11 cellular contexts compared by ENCODE assay signal in genomic region chr6:15402401-15403045, GRCh38.
DNase-seq lines count a peak whose midpoint lies in the region; ATAC-seq, FAIRE-seq and TF ChIP-seq lines count a peak whose summit lies in the region.
"Had no signal": no experiment of that assay in that cellular context is flagged by ENCODE, and none has a peak within 500 bp of the region (broad histone marks: within the 10 kb centered on the region; RNA-seq: fewer than 3 reads in every experiment).

No MANE protein-coding gene starts in this region.

- H3K4me3 Mint-ChIP-seq in GM23338 = peak overlapping the region; percentile 1; the same call in 1 of the 3 replicates
- peak overlapping the region in 5 of 10 donors; percentile 14 to 57 (median 27) for H3K4me3 Mint-ChIP-seq in naive thymus-derived CD8-positive, alpha-beta T cell

- no peak for TF ChIP-seq RAD21 in A549 (conservative IDR thresholded peaks at IDR 0.05 in 1 of 2, IDR thresholded peaks at IDR 0.05 in 1 of 2)

- TF ChIP-seq CTCF in A549 (IDR thresholded peaks at IDR 0.05) (no peak), GM23338 (conservative IDR thresholded peaks at IDR 0.05; ENCODE audit: low read depth in 2 of 2) (no peak), prostate gland (IDR thresholded peaks at IDR 0.05) (no peak)

- POLR2A ChIA-PET in A549 (lab: Yijun Ruan, JAX) = no interaction called here
- POLR2A ChIA-PET in naive thymus-derived CD8-positive, alpha-beta T cell (lab: Charles Lee) = no interaction called here

- H3K4me1 ChIP-seq in A549 = peaks cover 40% of the 10 kb centered on the region
- peaks cover 99% of the 10 kb centered on the region for H3K4me1 ChIP-seq in GM23338 (ENCODE audit: insufficient read depth)
- no peaks in the 10 kb centered on the region for H3K4me1 ChIP-seq in prostate gland (replicated peaks)

- TF ChIP-seq POLR2A in A549 (IDR thresholded peaks at IDR 0.05; ENCODE audit: low read length) = no peak
- no peak for TF ChIP-seq POLR2A in prostate gland (IDR thresholded peaks at IDR 0.05)

- no peaks in the 10 kb centered on the region for H3K36me3 Mint-ChIP-seq in GM23338 (ENCODE audit: low read depth)
- H3K36me3 Mint-ChIP-seq in naive thymus-derived CD8-positive, alpha-beta T cell = no peaks in the 10 kb centered on the region

- H3K9me3 ChIP-seq in A549 = no peaks in the 10 kb centered on the region
- H3K9me3 ChIP-seq in prostate gland = no peaks in the 10 kb centered on the region

- no peak overlapping the region for H2AFZ ChIP-seq in GM23338

- H3K36me3 ChIP-seq in GM23338 (ENCODE audit: insufficient read depth) (no peaks in the 10 kb centered on the region), prostate gland (no peaks in the 10 kb centered on the region)

- CTCF ChIA-PET in A549 (lab: Yijun Ruan, JAX) = interaction anchor here (0.7 to 1.5 kb wide), 4 partner anchors 12 to 192 kb away, joined by 3 read pairs; no protein-coding TSS in a partner anchor

- H3K27me3 Mint-ChIP-seq in GM23338 (ENCODE audit: insufficient read depth, low read depth, poor library complexity) = peaks cover 31% of the 10 kb centered on the region
- H3K27me3 Mint-ChIP-seq in naive thymus-derived CD8-positive, alpha-beta T cell = no peaks in the 10 kb centered on the region

- peak overlapping the region; percentile 69; the same call in 1 of the 3 replicates for H3K4me2 ChIP-seq in A549
- peak overlapping the region; percentile 55 for H3K4me2 ChIP-seq in GM23338

- DNase-seq in A549 (ENCODE audit: low read depth in 1 of 2, low spot score in 1 of 2) (no peak), GM23338 (ENCODE audit: low spot score) (no peak), caudate nucleus (lab: John Stamatoyannopoulos, UW) (peak in 1 of 61 donors; percentile 30), prostate gland (ENCODE audit: low spot score) (no peak), GOT3 (lab: John Stamatoyannopoulos, UW) (no peak), COLO829 (ENCODE audit: low spot score) (no peak)
- no peak for DNase-seq in naive thymus-derived CD8-positive, alpha-beta T cell
- no peak for DNase-seq in activated effector memory CD4-positive, alpha-beta T cell treated with anti-CD3 and anti-CD28 coated beads, Interleukin-2, amount 50 U/mL, for 16 hours
- DNase-seq: KG1, NCI-H187 treated with DMSO at 0.1 percent for 48 hours had no signal

- 85% methylated on average over 9 of the region's 9 CpGs for WGBS in A549 (ENCODE audit: missing lambda C conversion rate)
- WGBS in prostate gland = 90% methylated on average over 9 of the region's 9 CpGs

- no peak for TF ChIP-seq EP300 in A549 (IDR thresholded peaks at IDR 0.05)

- peaks cover 100% of the 10 kb centered on the region for H3K79me2 ChIP-seq in GM23338 (replicated peaks; ENCODE audit: insufficient read depth)

- H3K4me3 ChIP-seq in A549 (no peak overlapping the region), GM23338 (peak overlapping the region; percentile 17; the same call in 1 of the 2 replicates), prostate gland (no peak overlapping the region)

- H3K9me2 ChIP-seq in GM23338 (ENCODE audit: insufficient read depth) = no peaks in the 10 kb centered on the region

- H3K27me3 ChIP-seq in GM23338 (ENCODE audit: insufficient read depth) = no peaks in the 10 kb centered on the region
- no peaks in the 10 kb centered on the region for H3K27me3 ChIP-seq in prostate gland (replicated peaks; ENCODE audit: insufficient read depth)

- no peak for FAIRE-seq in A549 (lab: Jason Lieb, UNC)

- no peaks in the 10 kb centered on the region; the same call in 2 of the 3 replicates for H3K9me3 Mint-ChIP-seq in GM23338
- H3K9me3 Mint-ChIP-seq in naive thymus-derived CD8-positive, alpha-beta T cell = no peaks in the 10 kb centered on the region

- H3F3A ChIP-seq in GM23338 (replicated peaks; ENCODE audit: low read depth) = peaks cover 5% of the 10 kb centered on the region; the same call in 1 of the 2 replicates

- peaks cover 94% of the 10 kb centered on the region for H3K4me1 Mint-ChIP-seq in GM23338
- H3K4me1 Mint-ChIP-seq in naive thymus-derived CD8-positive, alpha-beta T cell = peaks cover 43 to 97% (median 79%) of the 10 kb centered on the region in 4 donors

- peaks cover 98% of the 10 kb centered on the region for H4K20me1 ChIP-seq in GM23338 (replicated peaks; ENCODE audit: insufficient read depth)

- H3K27ac Mint-ChIP-seq in GM23338 = peak overlapping the region; percentile 2; the same call in 1 of the 2 replicates
- H3K27ac Mint-ChIP-seq in naive thymus-derived CD8-positive, alpha-beta T cell = peak overlapping the region; percentile 7 to 82 (median 54)

- intact Hi-C loops in prostate gland (cut with DNase I) = no loop called here

- ATAC-seq in A549 = no peak
- no peak for ATAC-seq in GM23338
- ATAC-seq in naive thymus-derived CD8-positive, alpha-beta T cell = no peak

- H3K27ac ChIP-seq in A549 (no peak overlapping the region; a peak in 1 of 6 replicates), GM23338 (ENCODE audit: low read depth) (peak overlapping the region; percentile 64), caudate nucleus (ENCODE audit: low read depth, low read length) (peak overlapping the region; percentile 54), prostate gland (no peak overlapping the region)
- H3K27ac ChIP-seq: C4-2B had no signal

TF ChIP-seq in A549, 52 proteins besides CTCF, POLR2A, EP300 and RAD21 (continues in another document):
- TF ChIP-seq USF2 (IDR thresholded peaks at IDR 0.05) = no peak
- no peak for TF ChIP-seq RNF2 (IDR thresholded peaks at IDR 0.05; ENCODE audit: borderline replicate concordance, low read depth)
- no peak for TF ChIP-seq PHF8 (IDR thresholded peaks at IDR 0.05; ENCODE audit: borderline replicate concordance, low read depth)
- TF ChIP-seq, protein P1, sequence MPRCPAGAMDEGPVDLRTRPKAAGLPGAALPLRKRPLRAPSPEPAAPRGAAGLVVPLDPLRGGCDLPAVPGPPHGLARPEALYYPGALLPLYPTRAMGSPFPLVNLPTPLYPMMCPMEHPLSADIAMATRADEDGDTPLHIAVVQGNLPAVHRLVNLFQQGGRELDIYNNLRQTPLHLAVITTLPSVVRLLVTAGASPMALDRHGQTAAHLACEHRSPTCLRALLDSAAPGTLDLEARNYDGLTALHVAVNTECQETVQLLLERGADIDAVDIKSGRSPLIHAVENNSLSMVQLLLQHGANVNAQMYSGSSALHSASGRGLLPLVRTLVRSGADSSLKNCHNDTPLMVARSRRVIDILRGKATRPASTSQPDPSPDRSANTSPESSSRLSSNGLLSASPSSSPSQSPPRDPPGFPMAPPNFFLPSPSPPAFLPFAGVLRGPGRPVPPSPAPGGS (IDR thresholded peaks at IDR 0.05) = no peak
- no peak for TF ChIP-seq FOXS1 (CRISPR knock-in tag; IDR thresholded peaks at IDR 0.05)
- no peak for TF ChIP-seq TFCP2L1 (CRISPR knock-in tag; IDR thresholded peaks at IDR 0.05)
- TF ChIP-seq TP53 (CRISPR knock-in tag; IDR thresholded peaks at IDR 0.05) = no peak
- TF ChIP-seq, protein P2, sequence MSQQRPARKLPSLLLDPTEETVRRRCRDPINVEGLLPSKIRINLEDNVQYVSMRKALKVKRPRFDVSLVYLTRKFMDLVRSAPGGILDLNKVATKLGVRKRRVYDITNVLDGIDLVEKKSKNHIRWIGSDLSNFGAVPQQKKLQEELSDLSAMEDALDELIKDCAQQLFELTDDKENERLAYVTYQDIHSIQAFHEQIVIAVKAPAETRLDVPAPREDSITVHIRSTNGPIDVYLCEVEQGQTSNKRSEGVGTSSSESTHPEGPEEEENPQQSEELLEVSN (IDR thresholded peaks at IDR 0.05; ENCODE audit: borderline replicate concordance, low read depth) = no peak
- TF ChIP-seq RARB (CRISPR knock-in tag; IDR thresholded peaks at IDR 0.05) = no peak
- TF ChIP-seq KDM1A (IDR thresholded peaks at IDR 0.05; ENCODE audit: low read depth) = no peak

TF ChIP-seq in GM23338, 12 proteins besides CTCF, POLR2A, EP300 and RAD21:
- TF ChIP-seq CREB1 (CRISPR knock-in tag; IDR thresholded peaks at IDR 0.05; ENCODE audit: low read depth) = no peak

Comparison
In these comparisons a context has a peak if more than half of its experiments do, and no peak if none do; other contexts are left out.
1. H3K27ac ChIP-seq: peak in GM23338 (single experiment) and caudate nucleus (single experiment); none in A549 (0 of 2) and prostate gland (0 of 2).